1 cellular context compared by ENCODE assay signal in genomic region chr14:67409461-67409860, GRCh38.
TF ChIP-seq lines count a peak whose summit lies in the region.

No MANE protein-coding gene starts in this region.

TF ChIP-seq in HEK293, 187 proteins besides CTCF, POLR2A, EP300 and RAD21:
- TF ChIP-seq ZBTB17 (tag by site-specific recombination; IDR thresholded peaks at IDR 0.05) (0 out of 2 replicates have a peak, but pooled peaks have one; percentile 21), GFI1B (tag by site-specific recombination; IDR thresholded peaks at IDR 0.05) (no peak), ZNF600 (tag by site-specific recombination; IDR thresholded peaks at IDR 0.05) (peak; percentile 52; the same call in 1 of the 2 replicates), ZNF704 (tag by site-specific recombination; IDR thresholded peaks at IDR 0.05) (no peak)
